8 cellular contexts compared by ENCODE assay signal in genomic region chr9:130235558-130236435, GRCh38. TPM values are rescaled to one million over a fixed set of nuclear protein-coding genes. Genes with fewer than 3 reads are reported as not detected.
A peak's percentile ranks its signal among the peaks of the same experiment; 100 is the strongest.
DNase-seq lines count a peak whose midpoint lies in the region; ATAC-seq and TF ChIP-seq lines count a peak whose summit lies in the region.

No MANE protein-coding gene starts in this region.

- no peaks in the 10 kb centered on the region for H3K27me3 ChIP-seq in CD4-positive, alpha-beta T cell (ENCODE audit: control insufficient read depth, insufficient read depth, low read length)
- no peaks in the 10 kb centered on the region for H3K27me3 ChIP-seq in upper lobe of left lung

- H3K4me1 Mint-ChIP-seq in CD4-positive, alpha-beta T cell (ENCODE audit: low read depth): peaks cover 19% of the 10 kb centered on the region
- H3K4me1 Mint-ChIP-seq in progenitor cell of endocrine pancreas (ENCODE audit: low read depth): no peaks in the 10 kb centered on the region

- CTCF ChIA-PET in CD4-positive, alpha-beta T cell (lab: Charles Lee): interaction anchor here (0.6 to 4.4 kb wide), 9 partner anchors 11 to 351 kb away, joined by 3 to 52 read pairs (median 6); no protein-coding TSS in a partner anchor

- no peak overlapping the region for H3K27ac ChIP-seq in CD4-positive, alpha-beta T cell (ENCODE audit: low read depth, low read length)
- H3K27ac ChIP-seq in upper lobe of left lung: no peak overlapping the region

- no peaks in the 10 kb centered on the region for H3K9me3 Mint-ChIP-seq in CD4-positive, alpha-beta T cell
- H3K9me3 Mint-ChIP-seq in progenitor cell of endocrine pancreas (ENCODE audit: low read depth): no peaks in the 10 kb centered on the region

- no peak overlapping the region for H3K4me3 ChIP-seq in upper lobe of left lung

- intact Hi-C loops in CD4-positive, alpha-beta T cell (cut with DNase I, micrococcal nuclease): loop anchor here (1.0 to 10.0 kb wide), 5 partner anchors 108 to 1101 kb away; no protein-coding TSS in a partner anchor

- POLR2A ChIA-PET in CD4-positive, alpha-beta T cell (lab: Charles Lee): interaction anchor here (1.0 kb wide), 1 partner anchor 107 kb away, joined by 3 read pairs; no protein-coding TSS in a partner anchor

- TF ChIP-seq POLR2A in upper lobe of left lung (IDR thresholded peaks at IDR 0.05): no peak

- H3K27ac Mint-ChIP-seq in CD4-positive, alpha-beta T cell: no peak overlapping the region
- H3K27ac Mint-ChIP-seq in progenitor cell of endocrine pancreas: no peak overlapping the region

- TF ChIP-seq EP300 in upper lobe of left lung (IDR thresholded peaks at IDR 0.05): no peak

- peak overlapping the region; percentile 34 for H3K4me3 Mint-ChIP-seq in CD4-positive, alpha-beta T cell
- H3K4me3 Mint-ChIP-seq in progenitor cell of endocrine pancreas (ENCODE audit: low read depth): no peak overlapping the region

- ATAC-seq in CD4-positive, alpha-beta T cell (ENCODE audit: poor library complexity): peak; percentile 40
- ATAC-seq in upper lobe of left lung (ENCODE audit: low FRiP score in 2 of 2): peak; percentile 65 to 72

- 15 to 52% methylated on average over 24 to 44 of the region's 45 CpGs for WGBS in upper lobe of left lung, 2 donors

- H3K9me3 ChIP-seq in CD4-positive, alpha-beta T cell (ENCODE audit: control insufficient read depth, low read length): no peaks in the 10 kb centered on the region
- H3K9me3 ChIP-seq in upper lobe of left lung: no peaks in the 10 kb centered on the region

- H3K36me3 Mint-ChIP-seq in CD4-positive, alpha-beta T cell (ENCODE audit: low read depth): no peaks in the 10 kb centered on the region
- peaks cover 3% of the 10 kb centered on the region for H3K36me3 Mint-ChIP-seq in progenitor cell of endocrine pancreas (ENCODE audit: insufficient read depth)

- no peaks in the 10 kb centered on the region for H3K27me3 Mint-ChIP-seq in CD4-positive, alpha-beta T cell
- no peaks in the 10 kb centered on the region for H3K27me3 Mint-ChIP-seq in progenitor cell of endocrine pancreas

- H3K4me1 ChIP-seq in upper lobe of left lung: peaks cover 4 to 16% (median 9%) of the 10 kb centered on the region in 4 donors

- peak; percentile 98 for TF ChIP-seq CTCF in CD4-positive, alpha-beta T cell (IDR thresholded peaks at IDR 0.05)
- TF ChIP-seq CTCF in progenitor cell of endocrine pancreas (IDR thresholded peaks at IDR 0.05; ENCODE audit: unreplicated experiment) (peak; percentile 98), upper lobe of left lung (IDR thresholded peaks at IDR 0.05) (peak; percentile 96 to 99 (median 98))

- H3K36me3 ChIP-seq in upper lobe of left lung: no peaks in the 10 kb centered on the region

- peak; percentile 52 to 79 (median 62) for DNase-seq in CD4-positive, alpha-beta T cell
- peak; percentile 64 for DNase-seq in HT-29 (ENCODE audit: low spot score)
- peak; percentile 1 for DNase-seq in SHP77 treated with DMSO at 0.1 percent for 48 hours (lab: John Stamatoyannopoulos, UW)
- peak; percentile 71 for DNase-seq in activated naive CD4-positive, alpha-beta T cell treated with Interleukin-2 at 50 U/mL for 16 hours
- DNase-seq in globus pallidus (ENCODE audit: low spot score): peak; percentile 51
- DNase-seq in progenitor cell of endocrine pancreas (ENCODE audit: low spot score, unreplicated experiment): peak; percentile 67
- DNase-seq in upper lobe of left lung: peak; percentile 60 to 95
- DNase-seq in H4 (ENCODE audit: low spot score): no peak

RNA-seq across cellular contexts. Expression of gene HMCN2, which starts 29.8 kb away (rescaled TPM):
- total RNA-seq in CD4-positive, alpha-beta T cell: not detected
- under 0.01 TPM in 1 of 2 replicates, not detected in the other for total RNA-seq in HT-29 (2014; rRNA removed; shearing (Covaris generic))
- 0.26 and 0.31 TPM in 2 replicates for total RNA-seq in progenitor cell of endocrine pancreas
- 1 to 10 TPM in 5 of 6 donors, under 1 TPM in 1; 0.76 to 7.3 (median 1.5) TPM for total RNA-seq in upper lobe of left lung
- 0.10 TPM in 1 of 2 replicates, not detected in the other for total RNA-seq in H4 (2014; rRNA removed; shearing (Covaris generic))
